1 cellular context compared by ENCODE assay signal in the genomic region with DNA sequence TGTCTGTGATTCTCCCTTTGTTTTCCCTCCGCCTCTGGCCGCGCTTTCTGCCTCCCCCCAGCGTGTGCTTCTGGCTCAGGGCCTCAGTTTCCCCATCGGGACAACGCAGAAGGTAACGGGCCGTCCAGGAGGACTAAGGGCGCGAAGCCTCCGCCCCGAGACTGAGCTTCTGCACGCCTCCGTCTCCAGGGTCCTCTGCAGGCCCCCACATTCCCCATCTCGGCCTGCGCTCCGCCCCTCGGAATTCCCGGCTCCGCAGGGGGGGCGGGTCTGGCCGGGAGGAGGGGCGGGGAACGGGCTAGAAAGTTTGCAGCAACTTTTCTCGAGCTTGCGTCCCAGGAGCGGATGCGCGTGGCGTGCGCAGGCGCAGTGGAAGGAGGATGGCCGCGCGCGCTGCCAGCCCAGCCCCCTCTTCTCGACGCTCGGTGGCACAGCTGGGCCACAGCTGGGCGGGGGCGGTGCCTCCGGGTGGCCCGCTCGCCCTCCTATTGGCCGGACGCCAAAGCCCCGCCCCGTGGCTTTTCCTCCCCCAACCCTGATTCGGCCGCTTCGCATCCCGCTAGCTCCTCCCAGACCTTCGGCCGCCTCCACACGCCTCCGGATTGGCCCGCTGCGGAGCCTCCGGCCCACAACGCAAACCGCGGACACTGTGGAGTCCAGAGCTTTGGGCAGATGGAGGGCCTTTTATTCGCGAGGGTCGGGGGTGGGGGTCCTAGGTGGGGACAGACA.
TF ChIP-seq lines count a peak whose summit lies in the region.

A gene (minus strand): TSS at position 199 of the 729 bp plus-strand sequence. CDS start 408 bp downstream, outside the sequence.

TF ChIP-seq in HepG2, 621 proteins besides CTCF, POLR2A, EP300 and RAD21 (continued from another document and continues in another):
- TF ChIP-seq, protein P1, sequence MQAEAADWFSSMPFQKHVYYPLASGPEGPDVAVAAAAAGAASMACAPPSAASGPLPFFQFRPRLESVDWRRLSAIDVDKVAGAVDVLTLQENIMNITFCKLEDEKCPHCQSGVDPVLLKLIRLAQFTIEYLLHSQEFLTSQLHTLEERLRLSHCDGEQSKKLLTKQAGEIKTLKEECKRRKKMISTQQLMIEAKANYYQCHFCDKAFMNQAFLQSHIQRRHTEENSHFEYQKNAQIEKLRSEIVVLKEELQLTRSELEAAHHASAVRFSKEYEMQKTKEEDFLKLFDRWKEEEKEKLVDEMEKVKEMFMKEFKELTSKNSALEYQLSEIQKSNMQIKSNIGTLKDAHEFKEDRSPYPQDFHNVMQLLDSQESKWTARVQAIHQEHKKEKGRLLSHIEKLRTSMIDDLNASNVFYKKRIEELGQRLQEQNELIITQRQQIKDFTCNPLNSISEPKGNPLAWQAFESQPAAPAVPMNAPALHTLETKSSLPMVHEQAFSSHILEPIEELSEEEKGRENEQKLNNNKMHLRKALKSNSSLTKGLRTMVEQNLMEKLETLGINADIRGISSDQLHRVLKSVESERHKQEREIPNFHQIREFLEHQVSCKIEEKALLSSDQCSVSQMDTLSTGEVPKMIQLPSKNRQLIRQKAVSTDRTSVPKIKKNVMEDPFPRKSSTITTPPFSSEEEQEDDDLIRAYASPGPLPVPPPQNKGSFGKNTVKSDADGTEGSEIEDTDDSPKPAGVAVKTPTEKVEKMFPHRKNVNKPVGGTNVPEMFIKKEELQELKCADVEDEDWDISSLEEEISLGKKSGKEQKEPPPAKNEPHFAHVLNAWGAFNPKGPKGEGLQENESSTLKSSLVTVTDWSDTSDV (CRISPR knock-in tag; IDR thresholded peaks at IDR 0.05): no peak
- TF ChIP-seq BCL6 (CRISPR knock-in tag; IDR thresholded peaks at IDR 0.05): peak; percentile 72
- peak; percentile 98 for TF ChIP-seq SP5 (CRISPR knock-in tag; IDR thresholded peaks at IDR 0.05; ENCODE audit: borderline replicate concordance, low read depth)
- TF ChIP-seq AHR (CRISPR knock-in tag; IDR thresholded peaks at IDR 0.05): peak; percentile 24; the same call in 1 of the 2 replicates
- 0 out of 2 replicates have a peak, but pooled peaks have one; percentile 63 for TF ChIP-seq SETDB1 (CRISPR knock-in tag; IDR thresholded peaks at IDR 0.05; ENCODE audit: borderline replicate concordance)
- TF ChIP-seq JUNB (CRISPR knock-in tag; IDR thresholded peaks at IDR 0.05; ENCODE audit: borderline replicate concordance): no peak
- no peak for TF ChIP-seq NKX3-1 (CRISPR knock-in tag; IDR thresholded peaks at IDR 0.05)
- TF ChIP-seq, protein P2, sequence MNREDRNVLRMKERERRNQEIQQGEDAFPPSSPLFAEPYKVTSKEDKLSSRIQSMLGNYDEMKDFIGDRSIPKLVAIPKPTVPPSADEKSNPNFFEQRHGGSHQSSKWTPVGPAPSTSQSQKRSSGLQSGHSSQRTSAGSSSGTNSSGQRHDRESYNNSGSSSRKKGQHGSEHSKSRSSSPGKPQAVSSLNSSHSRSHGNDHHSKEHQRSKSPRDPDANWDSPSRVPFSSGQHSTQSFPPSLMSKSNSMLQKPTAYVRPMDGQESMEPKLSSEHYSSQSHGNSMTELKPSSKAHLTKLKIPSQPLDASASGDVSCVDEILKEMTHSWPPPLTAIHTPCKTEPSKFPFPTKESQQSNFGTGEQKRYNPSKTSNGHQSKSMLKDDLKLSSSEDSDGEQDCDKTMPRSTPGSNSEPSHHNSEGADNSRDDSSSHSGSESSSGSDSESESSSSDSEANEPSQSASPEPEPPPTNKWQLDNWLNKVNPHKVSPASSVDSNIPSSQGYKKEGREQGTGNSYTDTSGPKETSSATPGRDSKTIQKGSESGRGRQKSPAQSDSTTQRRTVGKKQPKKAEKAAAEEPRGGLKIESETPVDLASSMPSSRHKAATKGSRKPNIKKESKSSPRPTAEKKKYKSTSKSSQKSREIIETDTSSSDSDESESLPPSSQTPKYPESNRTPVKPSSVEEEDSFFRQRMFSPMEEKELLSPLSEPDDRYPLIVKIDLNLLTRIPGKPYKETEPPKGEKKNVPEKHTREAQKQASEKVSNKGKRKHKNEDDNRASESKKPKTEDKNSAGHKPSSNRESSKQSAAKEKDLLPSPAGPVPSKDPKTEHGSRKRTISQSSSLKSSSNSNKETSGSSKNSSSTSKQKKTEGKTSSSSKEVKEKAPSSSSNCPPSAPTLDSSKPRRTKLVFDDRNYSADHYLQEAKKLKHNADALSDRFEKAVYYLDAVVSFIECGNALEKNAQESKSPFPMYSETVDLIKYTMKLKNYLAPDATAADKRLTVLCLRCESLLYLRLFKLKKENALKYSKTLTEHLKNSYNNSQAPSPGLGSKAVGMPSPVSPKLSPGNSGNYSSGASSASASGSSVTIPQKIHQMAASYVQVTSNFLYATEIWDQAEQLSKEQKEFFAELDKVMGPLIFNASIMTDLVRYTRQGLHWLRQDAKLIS (CRISPR knock-in tag; IDR thresholded peaks at IDR 0.05): 0 out of 2 replicates have a peak, but pooled peaks have one; percentile 67
- TF ChIP-seq KLF12 (CRISPR knock-in tag; IDR thresholded peaks at IDR 0.05; ENCODE audit: borderline replicate concordance): no peak
- TF ChIP-seq, protein P3, sequence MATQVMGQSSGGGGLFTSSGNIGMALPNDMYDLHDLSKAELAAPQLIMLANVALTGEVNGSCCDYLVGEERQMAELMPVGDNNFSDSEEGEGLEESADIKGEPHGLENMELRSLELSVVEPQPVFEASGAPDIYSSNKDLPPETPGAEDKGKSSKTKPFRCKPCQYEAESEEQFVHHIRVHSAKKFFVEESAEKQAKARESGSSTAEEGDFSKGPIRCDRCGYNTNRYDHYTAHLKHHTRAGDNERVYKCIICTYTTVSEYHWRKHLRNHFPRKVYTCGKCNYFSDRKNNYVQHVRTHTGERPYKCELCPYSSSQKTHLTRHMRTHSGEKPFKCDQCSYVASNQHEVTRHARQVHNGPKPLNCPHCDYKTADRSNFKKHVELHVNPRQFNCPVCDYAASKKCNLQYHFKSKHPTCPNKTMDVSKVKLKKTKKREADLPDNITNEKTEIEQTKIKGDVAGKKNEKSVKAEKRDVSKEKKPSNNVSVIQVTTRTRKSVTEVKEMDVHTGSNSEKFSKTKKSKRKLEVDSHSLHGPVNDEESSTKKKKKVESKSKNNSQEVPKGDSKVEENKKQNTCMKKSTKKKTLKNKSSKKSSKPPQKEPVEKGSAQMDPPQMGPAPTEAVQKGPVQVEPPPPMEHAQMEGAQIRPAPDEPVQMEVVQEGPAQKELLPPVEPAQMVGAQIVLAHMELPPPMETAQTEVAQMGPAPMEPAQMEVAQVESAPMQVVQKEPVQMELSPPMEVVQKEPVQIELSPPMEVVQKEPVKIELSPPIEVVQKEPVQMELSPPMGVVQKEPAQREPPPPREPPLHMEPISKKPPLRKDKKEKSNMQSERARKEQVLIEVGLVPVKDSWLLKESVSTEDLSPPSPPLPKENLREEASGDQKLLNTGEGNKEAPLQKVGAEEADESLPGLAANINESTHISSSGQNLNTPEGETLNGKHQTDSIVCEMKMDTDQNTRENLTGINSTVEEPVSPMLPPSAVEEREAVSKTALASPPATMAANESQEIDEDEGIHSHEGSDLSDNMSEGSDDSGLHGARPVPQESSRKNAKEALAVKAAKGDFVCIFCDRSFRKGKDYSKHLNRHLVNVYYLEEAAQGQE (IDR thresholded peaks at IDR 0.05; ENCODE audit: borderline replicate concordance in 1 of 2, low read depth in 1 of 2, low read length in 2 of 2): peak in 1 of 2 experiments; percentile 33; a peak in 1 of 4 replicates
- TF ChIP-seq ZNF136 (CRISPR knock-in tag; IDR thresholded peaks at IDR 0.05; ENCODE audit: low read depth): no peak
- peak; percentile 81; the same call in 1 of the 2 replicates for TF ChIP-seq ZNF232 (CRISPR knock-in tag; IDR thresholded peaks at IDR 0.05; ENCODE audit: borderline replicate concordance)
- TF ChIP-seq, protein P4, sequence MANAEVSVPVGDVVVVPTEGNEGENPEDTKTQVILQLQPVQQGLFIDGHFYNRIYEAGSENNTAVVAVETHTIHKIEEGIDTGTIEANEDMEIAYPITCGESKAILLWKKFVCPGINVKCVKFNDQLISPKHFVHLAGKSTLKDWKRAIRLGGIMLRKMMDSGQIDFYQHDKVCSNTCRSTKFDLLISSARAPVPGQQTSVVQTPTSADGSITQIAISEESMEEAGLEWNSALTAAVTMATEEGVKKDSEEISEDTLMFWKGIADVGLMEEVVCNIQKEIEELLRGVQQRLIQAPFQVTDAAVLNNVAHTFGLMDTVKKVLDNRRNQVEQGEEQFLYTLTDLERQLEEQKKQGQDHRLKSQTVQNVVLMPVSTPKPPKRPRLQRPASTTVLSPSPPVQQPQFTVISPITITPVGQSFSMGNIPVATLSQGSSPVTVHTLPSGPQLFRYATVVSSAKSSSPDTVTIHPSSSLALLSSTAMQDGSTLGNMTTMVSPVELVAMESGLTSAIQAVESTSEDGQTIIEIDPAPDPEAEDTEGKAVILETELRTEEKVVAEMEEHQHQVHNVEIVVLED (CRISPR knock-in tag; IDR thresholded peaks at IDR 0.05; ENCODE audit: borderline replicate concordance): peak; percentile 91
- TF ChIP-seq, protein P5, sequence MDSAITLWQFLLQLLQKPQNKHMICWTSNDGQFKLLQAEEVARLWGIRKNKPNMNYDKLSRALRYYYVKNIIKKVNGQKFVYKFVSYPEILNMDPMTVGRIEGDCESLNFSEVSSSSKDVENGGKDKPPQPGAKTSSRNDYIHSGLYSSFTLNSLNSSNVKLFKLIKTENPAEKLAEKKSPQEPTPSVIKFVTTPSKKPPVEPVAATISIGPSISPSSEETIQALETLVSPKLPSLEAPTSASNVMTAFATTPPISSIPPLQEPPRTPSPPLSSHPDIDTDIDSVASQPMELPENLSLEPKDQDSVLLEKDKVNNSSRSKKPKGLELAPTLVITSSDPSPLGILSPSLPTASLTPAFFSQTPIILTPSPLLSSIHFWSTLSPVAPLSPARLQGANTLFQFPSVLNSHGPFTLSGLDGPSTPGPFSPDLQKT (CRISPR knock-in tag; IDR thresholded peaks at IDR 0.05; ENCODE audit: borderline replicate concordance): 0 out of 2 replicates have a peak, but pooled peaks have one; percentile 32
- TF ChIP-seq, protein P6, sequence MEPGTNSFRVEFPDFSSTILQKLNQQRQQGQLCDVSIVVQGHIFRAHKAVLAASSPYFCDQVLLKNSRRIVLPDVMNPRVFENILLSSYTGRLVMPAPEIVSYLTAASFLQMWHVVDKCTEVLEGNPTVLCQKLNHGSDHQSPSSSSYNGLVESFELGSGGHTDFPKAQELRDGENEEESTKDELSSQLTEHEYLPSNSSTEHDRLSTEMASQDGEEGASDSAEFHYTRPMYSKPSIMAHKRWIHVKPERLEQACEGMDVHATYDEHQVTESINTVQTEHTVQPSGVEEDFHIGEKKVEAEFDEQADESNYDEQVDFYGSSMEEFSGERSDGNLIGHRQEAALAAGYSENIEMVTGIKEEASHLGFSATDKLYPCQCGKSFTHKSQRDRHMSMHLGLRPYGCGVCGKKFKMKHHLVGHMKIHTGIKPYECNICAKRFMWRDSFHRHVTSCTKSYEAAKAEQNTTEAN (CRISPR knock-in tag; conservative IDR thresholded peaks at IDR 0.05): peak; percentile 79
- TF ChIP-seq ZNF619 (CRISPR knock-in tag; IDR thresholded peaks at IDR 0.05): no peak
- TF ChIP-seq DMAP1 (CRISPR knock-in tag; IDR thresholded peaks at IDR 0.05): peak; percentile 66
- TF ChIP-seq, protein P7, sequence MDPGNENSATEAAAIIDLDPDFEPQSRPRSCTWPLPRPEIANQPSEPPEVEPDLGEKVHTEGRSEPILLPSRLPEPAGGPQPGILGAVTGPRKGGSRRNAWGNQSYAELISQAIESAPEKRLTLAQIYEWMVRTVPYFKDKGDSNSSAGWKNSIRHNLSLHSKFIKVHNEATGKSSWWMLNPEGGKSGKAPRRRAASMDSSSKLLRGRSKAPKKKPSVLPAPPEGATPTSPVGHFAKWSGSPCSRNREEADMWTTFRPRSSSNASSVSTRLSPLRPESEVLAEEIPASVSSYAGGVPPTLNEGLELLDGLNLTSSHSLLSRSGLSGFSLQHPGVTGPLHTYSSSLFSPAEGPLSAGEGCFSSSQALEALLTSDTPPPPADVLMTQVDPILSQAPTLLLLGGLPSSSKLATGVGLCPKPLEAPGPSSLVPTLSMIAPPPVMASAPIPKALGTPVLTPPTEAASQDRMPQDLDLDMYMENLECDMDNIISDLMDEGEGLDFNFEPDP (CRISPR knock-in tag; conservative IDR thresholded peaks at IDR 0.05): no peak
- TF ChIP-seq, protein P8, sequence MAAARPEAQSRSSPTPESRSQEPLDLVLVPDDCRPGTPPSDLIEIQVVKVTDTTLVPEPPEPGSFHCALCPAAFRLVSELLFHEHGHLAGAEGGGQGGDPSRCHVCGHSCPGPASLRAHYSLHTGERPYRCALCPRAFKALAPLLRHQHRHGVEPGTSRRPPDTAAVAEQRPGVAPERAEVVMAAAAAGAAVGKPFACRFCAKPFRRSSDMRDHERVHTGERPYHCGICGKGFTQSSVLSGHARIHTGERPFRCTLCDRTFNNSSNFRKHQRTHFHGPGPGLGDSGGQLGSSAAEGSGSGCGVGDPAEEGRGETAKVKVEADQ (CRISPR knock-in tag; IDR thresholded peaks at IDR 0.05; ENCODE audit: borderline replicate concordance): no peak
- TF ChIP-seq, protein P9, sequence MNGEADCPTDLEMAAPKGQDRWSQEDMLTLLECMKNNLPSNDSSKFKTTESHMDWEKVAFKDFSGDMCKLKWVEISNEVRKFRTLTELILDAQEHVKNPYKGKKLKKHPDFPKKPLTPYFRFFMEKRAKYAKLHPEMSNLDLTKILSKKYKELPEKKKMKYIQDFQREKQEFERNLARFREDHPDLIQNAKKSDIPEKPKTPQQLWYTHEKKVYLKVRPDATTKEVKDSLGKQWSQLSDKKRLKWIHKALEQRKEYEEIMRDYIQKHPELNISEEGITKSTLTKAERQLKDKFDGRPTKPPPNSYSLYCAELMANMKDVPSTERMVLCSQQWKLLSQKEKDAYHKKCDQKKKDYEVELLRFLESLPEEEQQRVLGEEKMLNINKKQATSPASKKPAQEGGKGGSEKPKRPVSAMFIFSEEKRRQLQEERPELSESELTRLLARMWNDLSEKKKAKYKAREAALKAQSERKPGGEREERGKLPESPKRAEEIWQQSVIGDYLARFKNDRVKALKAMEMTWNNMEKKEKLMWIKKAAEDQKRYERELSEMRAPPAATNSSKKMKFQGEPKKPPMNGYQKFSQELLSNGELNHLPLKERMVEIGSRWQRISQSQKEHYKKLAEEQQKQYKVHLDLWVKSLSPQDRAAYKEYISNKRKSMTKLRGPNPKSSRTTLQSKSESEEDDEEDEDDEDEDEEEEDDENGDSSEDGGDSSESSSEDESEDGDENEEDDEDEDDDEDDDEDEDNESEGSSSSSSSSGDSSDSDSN (CRISPR knock-in tag; IDR thresholded peaks at IDR 0.05): peak; percentile 65
- TF ChIP-seq TBX2 (CRISPR knock-in tag; IDR thresholded peaks at IDR 0.05; ENCODE audit: borderline replicate concordance): peak; percentile 91
- TF ChIP-seq ZNF839 (CRISPR knock-in tag; IDR thresholded peaks at IDR 0.05; ENCODE audit: borderline replicate concordance): no peak
- TF ChIP-seq REL (CRISPR knock-in tag; conservative IDR thresholded peaks at IDR 0.05): peak; percentile 47; the same call in 1 of the 2 replicates
- peak; percentile 90 for TF ChIP-seq GABPB1 (CRISPR knock-in tag; IDR thresholded peaks at IDR 0.05)
- no peak for TF ChIP-seq KMT2A (CRISPR knock-in tag; IDR thresholded peaks at IDR 0.05)
- TF ChIP-seq, protein P10, sequence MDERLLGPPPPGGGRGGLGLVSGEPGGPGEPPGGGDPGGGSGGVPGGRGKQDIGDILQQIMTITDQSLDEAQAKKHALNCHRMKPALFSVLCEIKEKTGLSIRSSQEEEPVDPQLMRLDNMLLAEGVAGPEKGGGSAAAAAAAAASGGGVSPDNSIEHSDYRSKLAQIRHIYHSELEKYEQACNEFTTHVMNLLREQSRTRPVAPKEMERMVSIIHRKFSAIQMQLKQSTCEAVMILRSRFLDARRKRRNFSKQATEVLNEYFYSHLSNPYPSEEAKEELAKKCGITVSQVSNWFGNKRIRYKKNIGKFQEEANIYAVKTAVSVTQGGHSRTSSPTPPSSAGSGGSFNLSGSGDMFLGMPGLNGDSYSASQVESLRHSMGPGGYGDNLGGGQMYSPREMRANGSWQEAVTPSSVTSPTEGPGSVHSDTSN (CRISPR knock-in tag; IDR thresholded peaks at IDR 0.05): no peak
- TF ChIP-seq ZNF383 (CRISPR knock-in tag; IDR thresholded peaks at IDR 0.05; ENCODE audit: borderline replicate concordance): no peak
- no peak for TF ChIP-seq NR2F6 (IDR thresholded peaks at IDR 0.05)
- no peak; the same call in 1 of the 2 replicates for TF ChIP-seq NR2F6 (CRISPR knock-in tag; IDR thresholded peaks at IDR 0.05)
- peak; percentile 54; the same call in 1 of the 2 replicates for TF ChIP-seq TARDBP (CRISPR knock-in tag; IDR thresholded peaks at IDR 0.05)
- TF ChIP-seq SYNCRIP (IDR thresholded peaks at IDR 0.05; ENCODE audit: insufficient read depth, low read depth, low read length): no peak
